8 cellular contexts compared by ENCODE assay signal in the genomic region with DNA sequence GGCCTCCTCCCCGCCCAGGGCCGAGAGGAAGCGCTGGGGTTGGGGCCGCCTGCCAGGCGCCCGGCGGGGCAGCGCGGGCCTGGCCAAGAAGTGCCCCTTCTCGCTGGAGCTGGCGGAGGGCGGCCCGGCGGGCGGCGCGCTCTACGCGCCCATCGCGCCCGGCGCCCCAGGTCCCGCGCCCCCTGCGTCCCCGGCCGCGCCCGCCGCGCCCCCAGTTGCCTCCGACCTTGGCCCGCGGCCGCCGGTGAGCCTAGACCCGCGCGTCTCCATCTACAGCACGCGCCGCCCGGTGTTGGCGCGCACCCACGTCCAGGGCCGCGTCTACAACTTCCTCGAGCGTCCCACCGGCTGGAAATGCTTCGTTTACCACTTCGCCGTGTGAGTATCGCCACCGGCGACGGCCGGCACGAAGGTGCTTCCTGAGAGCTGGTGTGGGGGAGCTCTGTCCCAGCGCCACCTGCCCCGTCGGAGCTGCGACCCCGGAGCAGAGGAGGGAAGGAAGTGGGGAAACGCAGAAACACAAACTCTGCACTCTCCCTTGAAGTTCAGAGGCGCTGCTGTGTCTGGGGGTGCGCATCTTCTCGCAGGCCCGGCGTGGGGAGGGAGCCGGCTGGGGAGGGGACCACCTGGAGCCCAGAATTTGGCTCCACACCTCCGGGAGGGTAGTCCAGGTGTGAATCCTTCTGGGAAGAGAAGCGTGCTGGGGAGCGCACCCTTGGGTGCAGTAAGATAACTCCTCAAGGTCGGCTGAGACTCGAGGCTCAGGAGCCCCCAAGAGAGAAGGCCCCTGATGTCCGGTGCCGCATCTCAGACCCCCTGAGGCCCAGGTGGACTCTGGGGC. TPM values are rescaled to one million over a fixed set of nuclear protein-coding genes. Genes with fewer than 3 reads are reported as not detected.
DNase-seq lines count a peak whose midpoint lies in the region; ATAC-seq and TF ChIP-seq lines count a peak whose summit lies in the region.

No MANE protein-coding gene starts in this region.

- peak overlapping the region; percentile 35 for H3K27ac ChIP-seq in CD8-positive, alpha-beta T cell (ENCODE audit: low read depth, low read length)
- peak overlapping the region; percentile 93 for H3K27ac ChIP-seq in neutrophil

- DNase-seq in CD8-positive, alpha-beta T cell, result peak in 2 of 7 experiments; percentile 29 to 65
- DNase-seq in RPMI8226 (peak; percentile 46), AG20443 (ENCODE audit: low spot score) (no peak), lower leg skin (ENCODE audit: low spot score in 2 of 2) (no peak), foreskin fibroblast (no peak), foreskin melanocyte (no peak)
- DNase-seq in effector memory CD8-positive, alpha-beta T cell, result no peak

- H3K27me3 Mint-ChIP-seq in CD8-positive, alpha-beta T cell (ENCODE audit: low read depth), result no peaks in the 10 kb centered on the region
- H3K27me3 Mint-ChIP-seq in effector memory CD8-positive, alpha-beta T cell, result peaks cover 5 to 29% of the 10 kb centered on the region in 2 donors

- no peaks in the 10 kb centered on the region for H3K36me3 ChIP-seq in CD8-positive, alpha-beta T cell (ENCODE audit: insufficient read depth, low read length)
- peaks cover 3% of the 10 kb centered on the region for H3K36me3 ChIP-seq in neutrophil

- CTCF ChIA-PET in CD8-positive, alpha-beta T cell (lab: Charles Lee), result interaction anchor here (1.2 to 8.0 kb wide), 6 partner anchors 21 to 446 kb away, joined by 3 to 53 read pairs (median 4); a partner anchor contains a TSS

- TF ChIP-seq CTCF in CD8-positive, alpha-beta T cell (IDR thresholded peaks at IDR 0.05), result no peak
- no peak for TF ChIP-seq CTCF in neutrophil (IDR thresholded peaks at IDR 0.05)
- no peak for TF ChIP-seq CTCF in lower leg skin (IDR thresholded peaks at IDR 0.05)
- no peak for TF ChIP-seq CTCF in foreskin fibroblast (IDR thresholded peaks at IDR 0.05; ENCODE audit: low read depth, low read length)

- no peak for TF ChIP-seq POLR2A in lower leg skin (IDR thresholded peaks at IDR 0.05)

- peak; percentile 21 for ATAC-seq in CD8-positive, alpha-beta T cell
- ATAC-seq in effector memory CD8-positive, alpha-beta T cell (replicated peaks), result peak; percentile 22

- peaks cover 41% of the 10 kb centered on the region for H3K4me1 Mint-ChIP-seq in CD8-positive, alpha-beta T cell (ENCODE audit: low read depth)
- H3K4me1 Mint-ChIP-seq in effector memory CD8-positive, alpha-beta T cell (ENCODE audit: low read depth in 2 of 2), result peaks cover 22 to 27% of the 10 kb centered on the region in 2 donors

- no peaks in the 10 kb centered on the region for H3K9me3 ChIP-seq in CD8-positive, alpha-beta T cell (ENCODE audit: low read length)
- H3K9me3 ChIP-seq in neutrophil, result no peaks in the 10 kb centered on the region

- H3K27me3 ChIP-seq in CD8-positive, alpha-beta T cell (ENCODE audit: insufficient read depth, low read length), result no peaks in the 10 kb centered on the region
- H3K27me3 ChIP-seq in neutrophil, result peaks cover 45% of the 10 kb centered on the region

- peak overlapping the region; percentile 91 for H3K4me3 Mint-ChIP-seq in CD8-positive, alpha-beta T cell
- H3K4me3 Mint-ChIP-seq in effector memory CD8-positive, alpha-beta T cell, result peak overlapping the region; percentile 83 to 91

- H3K36me3 Mint-ChIP-seq in CD8-positive, alpha-beta T cell, result peaks cover 3% of the 10 kb centered on the region
- H3K36me3 Mint-ChIP-seq in effector memory CD8-positive, alpha-beta T cell (ENCODE audit: insufficient read depth), result peaks cover 3% of the 10 kb centered on the region

- peaks cover 51% of the 10 kb centered on the region for H3K4me1 ChIP-seq in CD8-positive, alpha-beta T cell (ENCODE audit: insufficient read depth, low read length)
- peaks cover 42 to 43% of the 10 kb centered on the region in 2 experiments for H3K4me1 ChIP-seq in neutrophil (ENCODE audit: control insufficient read depth in 1 of 2, insufficient read depth in 1 of 2, low read depth in 1 of 2, low read length in 1 of 2)

- peak overlapping the region; percentile 53 for H3K4me3 ChIP-seq in CD8-positive, alpha-beta T cell (ENCODE audit: low read depth, low read length)
- peak overlapping the region; percentile 84 to 86 for H3K4me3 ChIP-seq in neutrophil (ENCODE audit: low read depth in 1 of 2, low read length in 1 of 2)
- H3K4me3 ChIP-seq in lower leg skin (ENCODE audit: low read depth, poor library complexity, severe bottlenecking), result no peak overlapping the region
- H3K4me3 ChIP-seq in foreskin fibroblast (ENCODE audit: low read depth in 1 of 2, low read length in 2 of 2), result no peak overlapping the region

- intact Hi-C loops in CD8-positive, alpha-beta T cell (cut with DNase I, micrococcal nuclease), result loop anchor here (1.0 to 2.0 kb wide), 4 partner anchors 21 to 439 kb away; a partner anchor contains a TSS
- intact Hi-C loops in lower leg skin (cut with DNase I; ENCODE audit: low total_unique reads), result no loop called here

- POLR2A ChIA-PET in CD8-positive, alpha-beta T cell (lab: Charles Lee), result interaction anchor here (1.0 to 2.0 kb wide), 3 partner anchors 19 to 544 kb away, joined by 3 to 5 read pairs (median 3); no protein-coding TSS in a partner anchor

- WGBS in lower leg skin, 2 donors, result 4 to 7% methylated on average over 38 to 41 of the region's 80 CpGs

- peak overlapping the region; percentile 88 for H3K27ac Mint-ChIP-seq in CD8-positive, alpha-beta T cell
- peak overlapping the region in 1 of 2 donors; percentile 59 for H3K27ac Mint-ChIP-seq in effector memory CD8-positive, alpha-beta T cell

- no peaks in the 10 kb centered on the region for H3K9me3 Mint-ChIP-seq in CD8-positive, alpha-beta T cell
- no peaks in the 10 kb centered on the region for H3K9me3 Mint-ChIP-seq in effector memory CD8-positive, alpha-beta T cell

RNA-seq across cellular contexts. Expression of a gene that starts 0.5 kb away (rescaled TPM):
- total RNA-seq in CD8-positive, alpha-beta T cell, result 10 to 100 TPM; 24.9 to 25.7 TPM
- total RNA-seq in lower leg skin, result 1 to 10 TPM in 3 of 4 donors, under 1 TPM in 1; 0.81 to 2.2 (median 1.6) TPM

RNA-seq across cellular contexts. Expression of a gene that starts 1.0 kb away (rescaled TPM):
- under 1 TPM; 0.60 to 0.64 TPM for total RNA-seq in CD8-positive, alpha-beta T cell
- total RNA-seq in lower leg skin, result not detected

RNA-seq across cellular contexts. Expression of a gene that starts 44.8 kb away (rescaled TPM):
- total RNA-seq in CD8-positive, alpha-beta T cell, result 10 to 100 TPM; 48.8 to 49.5 TPM
- 10 to 100 TPM; 45.6 to 58.7 (median 55.8) TPM for total RNA-seq in lower leg skin

Comparison
In these comparisons a context has a peak if more than half of its experiments do, and no peak if none do; other contexts are left out.
1. H3K4me3 ChIP-seq: peak in CD8-positive, alpha-beta T cell (single experiment) and neutrophil (2 of 2); none in lower leg skin (single experiment) and foreskin fibroblast (0 of 2).
2. RNA of a gene that starts 0.5 kb away (total RNA-seq): 24.9 to 25.7 TPM in CD8-positive, alpha-beta T cell; 0.81 to 2.2 TPM in lower leg skin; every median in the first group is over 4 times any median in the second.